ENCODE assay signal across 8 cellular contexts in genomic region chr14:54453990-54454389, GRCh38. TPM values are rescaled to one million over a fixed set of nuclear protein-coding genes. Genes with fewer than 3 reads are reported as not detected.
A peak's percentile ranks its signal among the peaks of the same experiment; 100 is the strongest.
DNase-seq lines count a peak whose midpoint lies in the region; TF ChIP-seq lines count a peak whose summit lies in the region.
"Not testable (repeated sequence)": the region's sequence is repeated elsewhere in the genome, so short reads cannot be mapped to it uniquely, and the experiment has no call there.

No MANE protein-coding gene starts in this region.

- not testable (repeated sequence) for H3K27me3 ChIP-seq in ACC112 (ENCODE audit: insufficient read depth, low read length); WERI-Rb-1 (ENCODE audit: insufficient read depth, low read depth, severe bottlenecking); brain microvascular endothelial cell (replicated peaks)

- H3K4me1 ChIP-seq in ACC112 (ENCODE audit: control insufficient read depth, insufficient read depth, low read length, unreplicated experiment) = peaks cover 23% of the 10 kb centered on the region

- not testable (repeated sequence) for H3K4me3 ChIP-seq in ACC112 (ENCODE audit: low read depth, low read length); WERI-Rb-1 (ENCODE audit: low read depth, low read length); brain microvascular endothelial cell (ENCODE audit: low read depth, low read length); epithelial cell of proximal tubule (ENCODE audit: low read depth, low read length)

- peak overlapping the region; percentile 6; the same call in 1 of the 2 replicates for H3K27ac ChIP-seq in ACC112 (ENCODE audit: low read depth, low read length)
- not testable (repeated sequence) for H3K27ac ChIP-seq in WERI-Rb-1, brain microvascular endothelial cell

- not testable (repeated sequence) for H3K36me3 ChIP-seq in ACC112 (ENCODE audit: insufficient read depth, low read length); WERI-Rb-1; brain microvascular endothelial cell (replicated peaks)

- not testable (repeated sequence) for H2AFZ ChIP-seq in ACC112 (ENCODE audit: low read length, unreplicated experiment)

- not testable (repeated sequence) for TF ChIP-seq CTCF in WERI-Rb-1 (IDR thresholded peaks at IDR 0.05; ENCODE audit: low read depth, low read length); brain microvascular endothelial cell (IDR thresholded peaks at IDR 0.05; ENCODE audit: low read depth, low read length, missing control alignments); epithelial cell of proximal tubule (conservative IDR thresholded peaks at IDR 0.05; ENCODE audit: low read depth, low read length)

- in situ Hi-C loops in brain microvascular endothelial cell (cut with HindIII; ENCODE audit: low pct_ligation_motif_present, low sequenced_read_pairs) = not testable (repeated sequence)

- DNase-seq in ELR (ENCODE audit: low read depth) (peak; percentile 53), HPDE6-E6E7 (ENCODE audit: extremely low spot score) (peak; percentile 46), NCI-H226 (peak; percentile 45), WERI-Rb-1 (peak; percentile 52), brain microvascular endothelial cell (peak; percentile 45), epithelial cell of proximal tubule (ENCODE audit: low read depth) (peak; percentile 26), iris pigment epithelial cell (ENCODE audit: low read depth) (peak; percentile 89)

- not testable (repeated sequence) for H3K9me3 ChIP-seq in WERI-Rb-1 (ENCODE audit: severe bottlenecking)

- H3K79me2 ChIP-seq in ACC112 (ENCODE audit: control insufficient read depth, insufficient read depth, low read length, unreplicated experiment) = not testable (repeated sequence)

RNA-seq across cellular contexts. Expression of gene CNIH1, which starts 12.8 kb away (rescaled TPM):
- 131 and 241 TPM in 2 replicates for total RNA-seq in epithelial cell of proximal tubule

RNA-seq across cellular contexts. Expression of gene GMFB, which starts 34.8 kb away (rescaled TPM):
- total RNA-seq in epithelial cell of proximal tubule = 55.7 and 93.1 TPM in 2 replicates

RNA-seq across cellular contexts. Expression of gene CGRRF1, which starts 55.7 kb away (rescaled TPM):
- 5.4 and 15.1 TPM in 2 replicates for total RNA-seq in epithelial cell of proximal tubule

RNA-seq across cellular contexts. Expression of gene CDKN3, which starts 57.2 kb away (rescaled TPM):
- total RNA-seq in epithelial cell of proximal tubule = 64.5 and 81.4 TPM in 2 replicates

Comparison
In these comparisons a context has a peak if more than half of its experiments do, and no peak if none do; other contexts are left out.
1. DNase-seq: peak in every context shown above with its lines; median percentile 89 in iris pigment epithelial cell; 53 in ELR; 52 in WERI-Rb-1; 46 in HPDE6-E6E7; 45 in NCI-H226; 45 in brain microvascular endothelial cell; 26 in epithelial cell of proximal tubule.